Comparison of ENCODE assay signal across 8 cellular contexts in the genomic region with DNA sequence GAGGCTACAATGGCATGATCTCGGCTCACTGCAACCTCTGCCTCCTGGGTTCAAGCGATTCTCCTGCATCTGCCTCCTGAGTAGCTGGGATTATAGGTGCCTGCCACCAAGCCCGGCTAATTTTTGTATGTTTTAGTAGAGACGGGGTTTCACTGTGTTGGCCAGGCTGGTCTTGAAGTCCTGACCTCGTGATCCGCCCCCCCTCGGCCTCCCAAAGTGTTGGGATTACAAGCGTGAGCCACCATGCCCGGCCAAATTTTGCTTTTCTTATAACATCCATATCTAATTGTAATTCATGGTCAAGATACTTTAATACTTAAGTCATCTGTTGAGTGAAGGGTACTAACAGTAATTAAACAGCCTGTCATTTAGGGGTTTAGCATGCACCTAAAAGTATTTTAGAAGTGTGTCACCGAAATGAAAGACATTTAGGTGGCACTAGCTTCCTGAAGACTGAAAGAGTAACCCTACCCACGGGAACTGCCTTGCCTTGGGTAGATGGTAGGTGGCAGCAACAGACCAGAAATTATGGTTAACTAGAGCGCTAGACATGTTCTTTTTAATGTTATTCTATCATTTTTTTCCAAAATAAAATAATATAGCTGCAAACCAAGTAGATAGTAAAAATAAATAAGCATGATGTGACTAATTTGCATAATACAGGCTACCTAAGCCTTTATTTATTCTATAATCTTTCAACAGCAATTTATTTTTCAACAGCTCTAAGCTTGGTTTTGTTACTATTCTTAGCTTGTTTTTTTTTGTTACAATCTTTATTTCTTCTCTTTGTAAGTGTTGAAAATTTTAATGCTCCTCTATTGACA. TPM values are rescaled to one million over a fixed set of nuclear protein-coding genes. Genes with fewer than 3 reads are reported as not detected.
DNase-seq lines count a peak whose midpoint lies in the region; ATAC-seq, FAIRE-seq and TF ChIP-seq lines count a peak whose summit lies in the region.

No MANE protein-coding gene starts in this region.

- H3K27ac ChIP-seq in pancreas: no peak overlapping the region

- no peaks in the 10 kb centered on the region for H3K9me3 ChIP-seq in BE2C
- no peaks in the 10 kb centered on the region for H3K9me3 ChIP-seq in NT2/D1 (ENCODE audit: insufficient read depth, low read length)
- no peaks in the 10 kb centered on the region for H3K9me3 ChIP-seq in pancreas

- DNase-seq in BE2C (peak; percentile 40), NT2/D1 (ENCODE audit: low read depth, low spot score) (peak; percentile 35), foreskin melanocyte (peak; percentile 50), pancreas (no peak), NCI-H128 (lab: John Stamatoyannopoulos, UW; ENCODE audit: unreplicated experiment) (no peak)
- DNase-seq in activated effector memory CD4-positive, alpha-beta T cell treated with anti-CD3 and anti-CD28 coated beads, Interleukin-2, amount 50 U/mL, for 16 hours: peak; percentile 71

- H3K4me3 ChIP-seq in BE2C (ENCODE audit: low read depth, low read length) (no peak overlapping the region), NT2/D1 (ENCODE audit: insufficient read length, low read depth) (no peak overlapping the region), pancreas (no peak overlapping the region)

- intact Hi-C loops in pancreas (cut with DNase I): no loop called here

- no peaks in the 10 kb centered on the region for H3K36me3 ChIP-seq in BE2C
- H3K36me3 ChIP-seq in NT2/D1 (ENCODE audit: insufficient read depth, insufficient read length, low read length): no peaks in the 10 kb centered on the region
- no peaks in the 10 kb centered on the region for H3K36me3 ChIP-seq in pancreas

- peak; percentile 68 for TF ChIP-seq CTCF in BE2C (IDR thresholded peaks at IDR 0.05; ENCODE audit: low read depth, low read length)
- peak in 2 of 4 donors; percentile 21 to 23 for TF ChIP-seq CTCF in pancreas (IDR thresholded peaks at IDR 0.05)

- FAIRE-seq in pancreas (lab: Jason Lieb, UNC): no peak

- no peak overlapping the region for H3K9ac ChIP-seq in NT2/D1 (ENCODE audit: insufficient read length, low read depth)

- peaks cover 2% of the 10 kb centered on the region; the same call in 1 of the 2 replicates for H3K4me1 ChIP-seq in BE2C
- H3K4me1 ChIP-seq in NT2/D1 (ENCODE audit: insufficient read depth, insufficient read length): no peaks in the 10 kb centered on the region
- H3K4me1 ChIP-seq in pancreas: no peaks in the 10 kb centered on the region

- ATAC-seq in GM18517 (IDR thresholded peaks at IDR 0.05; ENCODE audit: unreplicated experiment) (peak; percentile 72), HG03354 (IDR thresholded peaks at IDR 0.05; ENCODE audit: poor library complexity, severe bottlenecking, unreplicated experiment) (peak; percentile 63), pancreas (peak in 3 of 4 donors; percentile 76 to 84 (median 82))

- H3K27me3 ChIP-seq in BE2C: no peaks in the 10 kb centered on the region
- no peaks in the 10 kb centered on the region for H3K27me3 ChIP-seq in NT2/D1 (ENCODE audit: insufficient read depth, insufficient read length)
- H3K27me3 ChIP-seq in pancreas: no peaks in the 10 kb centered on the region

- 65 to 69% methylated on average over 12 of the region's 12 CpGs for WGBS in pancreas, 2 donors

RNA-seq across cellular contexts. Expression of gene ACYP2, which starts 8.6 kb away (rescaled TPM):
- 8.7 TPM for polyA plus RNA-seq in BE2C (2012; ENCODE audit: insufficient read depth, insufficient read length, low read depth)
- 10 to 100 TPM in 3 of 6 donors, 1 to 10 TPM in 3; 8.0 to 12.9 (median 9.4) TPM for total RNA-seq in pancreas
- 10 to 100 TPM; 15.1 to 18.0 TPM for polyA plus RNA-seq in pancreas

Comparison
In these comparisons a context has a peak if more than half of its experiments do, and no peak if none do; other contexts are left out.
1. DNase-seq: peak in BE2C (single experiment), NT2/D1 (single experiment), activated effector memory CD4-positive, alpha-beta T cell treated with anti-CD3 and anti-CD28 coated beads, Interleukin-2, amount 50 U/mL, for 16 hours (single experiment) and foreskin melanocyte (single experiment); none in pancreas (0 of 6) and NCI-H128 (single experiment).
2. Peak in every context shown above with its lines, with median percentiles within 50 percentile points of each other: ATAC-seq.